ENCODE assay signal across 2 cellular contexts in genomic region chr12:6338955-6339761, GRCh38.
TF ChIP-seq lines count a peak whose summit lies in the region.

No MANE protein-coding gene starts in this region.

TF ChIP-seq in SK-N-SH, 30 proteins besides CTCF, POLR2A, EP300 and RAD21 (continued from another document):
- TF ChIP-seq, protein P1, sequence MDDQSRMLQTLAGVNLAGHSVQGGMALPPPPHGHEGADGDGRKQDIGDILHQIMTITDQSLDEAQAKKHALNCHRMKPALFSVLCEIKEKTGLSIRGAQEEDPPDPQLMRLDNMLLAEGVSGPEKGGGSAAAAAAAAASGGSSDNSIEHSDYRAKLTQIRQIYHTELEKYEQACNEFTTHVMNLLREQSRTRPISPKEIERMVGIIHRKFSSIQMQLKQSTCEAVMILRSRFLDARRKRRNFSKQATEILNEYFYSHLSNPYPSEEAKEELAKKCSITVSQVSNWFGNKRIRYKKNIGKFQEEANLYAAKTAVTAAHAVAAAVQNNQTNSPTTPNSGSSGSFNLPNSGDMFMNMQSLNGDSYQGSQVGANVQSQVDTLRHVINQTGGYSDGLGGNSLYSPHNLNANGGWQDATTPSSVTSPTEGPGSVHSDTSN (IDR thresholded peaks at IDR 0.05) = no peak
- TF ChIP-seq, protein P2, sequence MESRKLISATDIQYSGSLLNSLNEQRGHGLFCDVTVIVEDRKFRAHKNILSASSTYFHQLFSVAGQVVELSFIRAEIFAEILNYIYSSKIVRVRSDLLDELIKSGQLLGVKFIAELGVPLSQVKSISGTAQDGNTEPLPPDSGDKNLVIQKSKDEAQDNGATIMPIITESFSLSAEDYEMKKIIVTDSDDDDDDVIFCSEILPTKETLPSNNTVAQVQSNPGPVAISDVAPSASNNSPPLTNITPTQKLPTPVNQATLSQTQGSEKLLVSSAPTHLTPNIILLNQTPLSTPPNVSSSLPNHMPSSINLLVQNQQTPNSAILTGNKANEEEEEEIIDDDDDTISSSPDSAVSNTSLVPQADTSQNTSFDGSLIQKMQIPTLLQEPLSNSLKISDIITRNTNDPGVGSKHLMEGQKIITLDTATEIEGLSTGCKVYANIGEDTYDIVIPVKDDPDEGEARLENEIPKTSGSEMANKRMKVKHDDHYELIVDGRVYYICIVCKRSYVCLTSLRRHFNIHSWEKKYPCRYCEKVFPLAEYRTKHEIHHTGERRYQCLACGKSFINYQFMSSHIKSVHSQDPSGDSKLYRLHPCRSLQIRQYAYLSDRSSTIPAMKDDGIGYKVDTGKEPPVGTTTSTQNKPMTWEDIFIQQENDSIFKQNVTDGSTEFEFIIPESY (IDR thresholded peaks at IDR 0.05; ENCODE audit: borderline replicate concordance, low read depth) = no peak
- TF ChIP-seq FOSL2 (IDR thresholded peaks at IDR 0.05; ENCODE audit: borderline replicate concordance, low read depth) (no peak), JUND (IDR thresholded peaks at IDR 0.05) (no peak), NFIC (IDR thresholded peaks at IDR 0.05; ENCODE audit: borderline replicate concordance) (no peak), FOXM1 (IDR thresholded peaks at IDR 0.05; ENCODE audit: low read depth) (no peak), YY1 (IDR thresholded peaks at IDR 0.05; ENCODE audit: low read depth) (no peak), GABPA (IDR thresholded peaks at IDR 0.05; ENCODE audit: low read depth) (no peak), TAF1 (IDR thresholded peaks at IDR 0.05; ENCODE audit: borderline replicate concordance, low read depth, low read length) (no peak), CHD2 (IDR thresholded peaks at IDR 0.05; ENCODE audit: low read length, partially characterized antibody) (no peak), GATA2 (CRISPR knock-in tag; IDR thresholded peaks at IDR 0.05) (no peak), POLR2AphosphoS5 (IDR thresholded peaks at IDR 0.05; ENCODE audit: low read depth, low read length) (no peak), MEF2A (IDR thresholded peaks at IDR 0.05; ENCODE audit: borderline replicate concordance, low read depth) (no peak), USF1 (IDR thresholded peaks at IDR 0.05; ENCODE audit: borderline replicate concordance, low read depth) (no peak), RCOR1 (IDR thresholded peaks at IDR 0.05; ENCODE audit: low read length) (no peak)
- TF ChIP-seq, protein P3, sequence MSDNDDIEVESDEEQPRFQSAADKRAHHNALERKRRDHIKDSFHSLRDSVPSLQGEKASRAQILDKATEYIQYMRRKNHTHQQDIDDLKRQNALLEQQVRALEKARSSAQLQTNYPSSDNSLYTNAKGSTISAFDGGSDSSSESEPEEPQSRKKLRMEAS (IDR thresholded peaks at IDR 0.05; ENCODE audit: low read depth) = no peak
- TF ChIP-seq, protein P4, sequence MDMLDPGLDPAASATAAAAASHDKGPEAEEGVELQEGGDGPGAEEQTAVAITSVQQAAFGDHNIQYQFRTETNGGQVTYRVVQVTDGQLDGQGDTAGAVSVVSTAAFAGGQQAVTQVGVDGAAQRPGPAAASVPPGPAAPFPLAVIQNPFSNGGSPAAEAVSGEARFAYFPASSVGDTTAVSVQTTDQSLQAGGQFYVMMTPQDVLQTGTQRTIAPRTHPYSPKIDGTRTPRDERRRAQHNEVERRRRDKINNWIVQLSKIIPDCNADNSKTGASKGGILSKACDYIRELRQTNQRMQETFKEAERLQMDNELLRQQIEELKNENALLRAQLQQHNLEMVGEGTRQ (IDR thresholded peaks at IDR 0.05; ENCODE audit: borderline replicate concordance, low read depth, low read length) = no peak

TF ChIP-seq in SK-N-SH treated with all-trans-retinoic acid at 6 μM for 48 hours, 23 proteins besides CTCF, POLR2A, EP300 and RAD21 (continued from another document):
- no peak for TF ChIP-seq ZNF70 (CRISPR knock-in tag; IDR thresholded peaks at IDR 0.05)
- TF ChIP-seq, protein P5, sequence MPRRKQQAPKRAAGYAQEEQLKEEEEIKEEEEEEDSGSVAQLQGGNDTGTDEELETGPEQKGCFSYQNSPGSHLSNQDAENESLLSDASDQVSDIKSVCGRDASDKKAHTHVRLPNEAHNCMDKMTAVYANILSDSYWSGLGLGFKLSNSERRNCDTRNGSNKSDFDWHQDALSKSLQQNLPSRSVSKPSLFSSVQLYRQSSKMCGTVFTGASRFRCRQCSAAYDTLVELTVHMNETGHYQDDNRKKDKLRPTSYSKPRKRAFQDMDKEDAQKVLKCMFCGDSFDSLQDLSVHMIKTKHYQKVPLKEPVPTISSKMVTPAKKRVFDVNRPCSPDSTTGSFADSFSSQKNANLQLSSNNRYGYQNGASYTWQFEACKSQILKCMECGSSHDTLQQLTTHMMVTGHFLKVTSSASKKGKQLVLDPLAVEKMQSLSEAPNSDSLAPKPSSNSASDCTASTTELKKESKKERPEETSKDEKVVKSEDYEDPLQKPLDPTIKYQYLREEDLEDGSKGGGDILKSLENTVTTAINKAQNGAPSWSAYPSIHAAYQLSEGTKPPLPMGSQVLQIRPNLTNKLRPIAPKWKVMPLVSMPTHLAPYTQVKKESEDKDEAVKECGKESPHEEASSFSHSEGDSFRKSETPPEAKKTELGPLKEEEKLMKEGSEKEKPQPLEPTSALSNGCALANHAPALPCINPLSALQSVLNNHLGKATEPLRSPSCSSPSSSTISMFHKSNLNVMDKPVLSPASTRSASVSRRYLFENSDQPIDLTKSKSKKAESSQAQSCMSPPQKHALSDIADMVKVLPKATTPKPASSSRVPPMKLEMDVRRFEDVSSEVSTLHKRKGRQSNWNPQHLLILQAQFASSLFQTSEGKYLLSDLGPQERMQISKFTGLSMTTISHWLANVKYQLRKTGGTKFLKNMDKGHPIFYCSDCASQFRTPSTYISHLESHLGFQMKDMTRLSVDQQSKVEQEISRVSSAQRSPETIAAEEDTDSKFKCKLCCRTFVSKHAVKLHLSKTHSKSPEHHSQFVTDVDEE (CRISPR knock-in tag; IDR thresholded peaks at IDR 0.05) = no peak
- TF ChIP-seq ZC3H10 (CRISPR knock-in tag; IDR thresholded peaks at IDR 0.05) = no peak
- TF ChIP-seq PPARA (CRISPR knock-in tag; IDR thresholded peaks at IDR 0.05; ENCODE audit: borderline replicate concordance) = no peak
- no peak for TF ChIP-seq CSRNP3 (CRISPR knock-in tag; IDR thresholded peaks at IDR 0.05)
- TF ChIP-seq BACH2 (CRISPR knock-in tag; IDR thresholded peaks at IDR 0.05; ENCODE audit: borderline replicate concordance) = no peak
- no peak for TF ChIP-seq ZNF565 (CRISPR knock-in tag; conservative IDR thresholded peaks at IDR 0.05; ENCODE audit: low read depth)
